In genomic region chr7:144484445-144484844, GRCh38 we compare ENCODE assay signal across 27 cellular contexts.
"Had no signal": no experiment of that assay in that cellular context is flagged by ENCODE, and none has a peak within 500 bp of the region (broad histone marks: within the 10 kb centered on the region; RNA-seq: fewer than 3 reads in every experiment).

No MANE protein-coding gene starts in this region.

- ATAC-seq: stimulated activated effector memory CD8-positive, alpha-beta T cell treated with anti-CD3 and anti-CD28 coated beads, Interleukin-12 subunit alpha, Interleukin-12 subunit beta, amount 100 ng/mL, for 72 hours; stimulated activated memory B cell treated with anti-CD40 and anti-IgM and Interleukin-4, amounts not matched to agents 10 μg/mL and 1 μg/mL and 100 μg/mL, for 72 hours; stimulated activated naive B cell treated with anti-CD40 and anti-IgM and Interleukin-4, amounts not matched to agents 10 μg/mL and 1 μg/mL and 100 μg/mL, for 72 hours; stimulated activated naive CD8-positive, alpha-beta T cell treated with anti-CD3 and anti-CD28 coated beads, Interleukin-15, amount 100 ng/mL, for 72 hours; stimulated activated naive CD8-positive, alpha-beta T cell treated with anti-CD3 and anti-CD28 coated beads, Interleukin-15, Interleukin-2, amounts not matched to agents 100 U/mL and 50 U/mL, for 24 hours; upper lobe of right lung had no signal

- H3K9me3 ChIP-seq: stomach, suprapubic skin, testis, thoracic aorta, thyroid gland, tibial artery, tibial nerve, transverse colon, upper lobe of left lung, upper lobe of right lung, uterus, vagina had no signal

- H3K4me3 ChIP-seq: stomach, suprapubic skin, testis, thoracic aorta, thyroid gland, tibial artery, tibial nerve, transverse colon, upper lobe of left lung, upper lobe of right lung, uterus, vagina had no signal

- DNase-seq: stimulated activated CD4-positive, alpha-beta T cell treated with anti-CD3 and anti-CD28 coated beads, Interleukin-2, amount 100 ng/mL, for 48 hours; stimulated activated CD4-positive, alpha-beta T cell treated with anti-CD3 and anti-CD28 coated beads, Interleukin-4, amount 100 ng/mL, for 1 hour; stimulated activated CD4-positive, alpha-beta T cell treated with anti-CD3 and anti-CD28 coated beads, Interleukin-4, amount 100 ng/mL, for 24 hours; stimulated activated CD4-positive, alpha-beta T cell treated with anti-CD3 and anti-CD28 coated beads, Interleukin-4, amount 100 ng/mL, for 4 hours; stimulated activated CD8-positive, alpha-beta memory T cell treated with anti-CD3 and anti-CD28 coated beads, Interleukin-4, amount 100 ng/mL, for 48 hours; stimulated activated naive B cell treated with anti-CD40 and anti-IgM and Interleukin-4, amounts not matched to agents 10 μg/mL and 1 μg/mL and 100 μg/mL, for 72 hours; stimulated activated naive CD4-positive, alpha-beta T cell; stimulated activated naive CD4-positive, alpha-beta T cell treated with Interleukin-2 at 50 U/mL for 16 hours; stimulated activated naive CD8-positive, alpha-beta T cell treated with anti-CD3 and anti-CD28 coated beads, Interleukin-15, amount 100 ng/mL, for 72 hours; stimulated activated naive CD8-positive, alpha-beta T cell treated with anti-CD3 and anti-CD28 coated beads, Interleukin-15, Interleukin-2, amounts not matched to agents 100 U/mL and 50 U/mL, for 24 hours; stomach; substantia nigra; testis; thyroid gland; tibial artery; transverse colon; trophoblast cell; upper lobe of left lung; upper lobe of right lung; uterus had no signal

- H3K27me3 ChIP-seq: stomach, suprapubic skin, testis, thyroid gland, tibial artery, tibial nerve, transverse colon, upper lobe of left lung, upper lobe of right lung, uterus, vagina had no signal

- H3K36me3 ChIP-seq: stomach, suprapubic skin, thoracic aorta, thyroid gland, tibial artery, tibial nerve, transverse colon, upper lobe of left lung, upper lobe of right lung, uterus, vagina had no signal

- H3K4me1 ChIP-seq: stomach, suprapubic skin, testis, tibial nerve, transverse colon, upper lobe of right lung, uterus, vagina had no signal

- H3K27ac ChIP-seq: stomach, suprapubic skin, testis, thoracic aorta, thyroid gland, tibial artery, tibial nerve, transverse colon, upper lobe of left lung, upper lobe of right lung, uterus, vagina had no signal

- FAIRE-seq: urothelium cell line had no signal
